ENCODE assay signal across 10 cellular contexts in genomic region chr7:44307301-44307900, GRCh38. TPM values are rescaled to one million over a fixed set of nuclear protein-coding genes. Genes with fewer than 3 reads are reported as not detected.
A peak's percentile ranks its signal among the peaks of the same experiment; 100 is the strongest.
DNase-seq lines count a peak whose midpoint lies in the region; ATAC-seq, FAIRE-seq and TF ChIP-seq lines count a peak whose summit lies in the region.
"Had no signal": no experiment of that assay in that cellular context is flagged by ENCODE, and none has a peak within 500 bp of the region (broad histone marks: within the 10 kb centered on the region; RNA-seq: fewer than 3 reads in every experiment).

No MANE protein-coding gene starts in this region.

- H3K36me3 ChIP-seq in RWPE2 (ENCODE audit: low read depth) (no peaks in the 10 kb centered on the region), psoas muscle (ENCODE audit: insufficient read depth in 1 of 2, low read depth in 1 of 2) (no peaks in the 10 kb centered on the region)
- H3K36me3 ChIP-seq: thoracic aorta had no signal

- DNase-seq in DMS79 treated with DMSO at 0.1 percent for 48 hours (lab: John Stamatoyannopoulos, UW) = peak; percentile 71
- DNase-seq in HS-27A (ENCODE audit: low read depth) = peak; percentile 43
- no peak for DNase-seq in RWPE2 (ENCODE audit: low spot score)
- DNase-seq in epithelial cell of proximal tubule (ENCODE audit: low read depth) = peak; percentile 42
- DNase-seq in psoas muscle = peak in 1 of 2 donors; percentile 67
- no peak for DNase-seq in GM19239 (ENCODE audit: insufficient read length, low spot score)
- DNase-seq in OCI-M2 (lab: John Stamatoyannopoulos, UW; ENCODE audit: unreplicated experiment) = no peak

- WGBS in psoas muscle, 3 donors = 64 to 80% (median 64%) methylated on average over 7 of the region's 7 CpGs

- no peaks in the 10 kb centered on the region for H3K27me3 ChIP-seq in RWPE2 (ENCODE audit: insufficient read depth, poor library complexity, severe bottlenecking)
- H3K27me3 ChIP-seq in psoas muscle (ENCODE audit: insufficient read depth in 3 of 3, low read length in 2 of 3) = no peaks in the 10 kb centered on the region

- H3K9me3 ChIP-seq in RWPE2 (ENCODE audit: severe bottlenecking) (no peaks in the 10 kb centered on the region), psoas muscle (no peaks in the 10 kb centered on the region)
- H3K9me3 ChIP-seq: thoracic aorta had no signal

- H3K4me1 ChIP-seq in RWPE2 (ENCODE audit: insufficient read depth, poor library complexity, severe bottlenecking) (peaks cover 11% of the 10 kb centered on the region), psoas muscle (peaks cover 13% of the 10 kb centered on the region)

- FAIRE-seq in GM19239 (lab: Jason Lieb, UNC) = no peak
- FAIRE-seq: islet of Langerhans had no signal

- intact Hi-C loops in psoas muscle (cut with DNase I) = no loop called here

- TF ChIP-seq CTCF in RWPE2 (IDR thresholded peaks at IDR 0.05; ENCODE audit: poor library complexity, severe bottlenecking) (peak; percentile 34), epithelial cell of proximal tubule (conservative IDR thresholded peaks at IDR 0.05; ENCODE audit: low read depth, low read length) (peak; percentile 63), psoas muscle (IDR thresholded peaks at IDR 0.05) (no peak)

- H3K27ac ChIP-seq in RWPE2 (ENCODE audit: poor library complexity, severe bottlenecking) (peak overlapping the region; percentile 77), psoas muscle (peak overlapping the region; percentile 60)
- H3K27ac ChIP-seq: thoracic aorta had no signal

- ATAC-seq in RWPE2 (ENCODE audit: low read depth) (peak; percentile 57), psoas muscle (peak; percentile 68 to 81 (median 78)), HG03565 (IDR thresholded peaks at IDR 0.05; ENCODE audit: unreplicated experiment) (no peak)

- H3K4me3 ChIP-seq in RWPE2 (ENCODE audit: severe bottlenecking) = no peak overlapping the region
- H3K4me3 ChIP-seq in epithelial cell of proximal tubule (ENCODE audit: low read depth, low read length) = no peak overlapping the region
- no peak overlapping the region for H3K4me3 ChIP-seq in psoas muscle
- H3K4me3 ChIP-seq: thoracic aorta had no signal

RNA-seq across cellular contexts. Expression of gene CAMK2B, which starts 18.0 kb away (rescaled TPM):
- total RNA-seq in epithelial cell of proximal tubule (not detected in 2 replicates), psoas muscle (10 to 100 TPM; 50.0 to 81.4 (median 67.2) TPM)
- polyA plus RNA-seq in psoas muscle = 10 to 100 TPM; 14.5 to 24.3 (median 19.9) TPM

Comparison
In these comparisons a context has a peak if more than half of its experiments do, and no peak if none do; other contexts are left out.
1. DNase-seq: peak in DMS79 treated with DMSO at 0.1 percent for 48 hours (single experiment), HS-27A (single experiment) and epithelial cell of proximal tubule (single experiment); none in RWPE2 (single experiment), GM19239 (single experiment) and OCI-M2 (single experiment).
2. RNA of gene CAMK2B, which starts 18.0 kb away (total RNA-seq): 50.0 to 81.4 TPM in psoas muscle; not detected in epithelial cell of proximal tubule; every median in the first group is over 10 times any median in the second.